In the genomic region with DNA sequence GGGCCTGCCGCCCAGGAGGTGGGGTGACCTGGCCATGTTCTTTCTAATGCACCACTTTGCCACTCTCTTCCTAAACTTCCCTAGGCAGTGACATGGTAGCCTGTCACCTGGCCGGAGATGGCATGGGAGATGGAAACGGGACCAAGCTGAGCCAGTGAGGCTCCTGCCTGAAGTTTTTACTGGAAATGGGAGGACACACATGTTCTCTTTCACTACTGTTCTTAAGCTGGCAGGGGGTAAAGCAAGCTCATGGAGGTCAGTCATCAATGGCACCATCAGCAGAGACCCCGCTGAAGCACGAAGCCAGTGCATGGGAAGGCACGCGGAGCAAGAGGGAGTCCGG, we compare ENCODE assay signal across 11 cellular contexts.
"Had no signal": no experiment of that assay in that cellular context is flagged by ENCODE, and none has a peak within 500 bp of the region (broad histone marks: within the 10 kb centered on the region; RNA-seq: fewer than 3 reads in every experiment).

No MANE protein-coding gene starts in this region.

- H3K9me3 Mint-ChIP-seq: activated T-helper 17 cell treated with anti-CD3 and anti-CD28 coated beads, Interleukin-2, amount 50 U/mL, for 72 hours; nephron; T-helper 2 cell treated with Interferon-gamma antibody and Interleukin-4, amounts not matched to agents 5 μg/mL and 100 μg/mL, for 36 hours had no signal

- DNase-seq: activated CD4-positive, alpha-beta T cell treated with anti-CD3 and anti-CD28 coated beads for 1 hour; activated CD4-positive, alpha-beta T cell treated with anti-CD3 and anti-CD28 coated beads, Interleukin-2, amount 50 U/mL, for 48 hours; activated naive CD4-positive, alpha-beta T cell treated with Interleukin-2 at 50 U/mL for 16 hours; aorta; kidney glomerular epithelial cell; stimulated activated CD4-positive, alpha-beta T cell treated with anti-CD3 and anti-CD28 coated beads, Interleukin-12 subunit alpha, Interleukin-12 subunit beta, amount 100 ng/mL, for 4 hours; stimulated activated CD4-positive, alpha-beta T cell treated with anti-CD3 and anti-CD28 coated beads, Interleukin-2, amount 100 ng/mL, for 24 hours had no signal

- H3K27ac Mint-ChIP-seq: activated T-helper 17 cell treated with anti-CD3 and anti-CD28 coated beads, Interleukin-2, amount 50 U/mL, for 72 hours; nephron; T-helper 2 cell treated with Interferon-gamma antibody and Interleukin-4, amounts not matched to agents 5 μg/mL and 100 μg/mL, for 36 hours had no signal

- ATAC-seq: activated T-helper 17 cell treated with anti-CD3 and anti-CD28 coated beads, Interleukin-2, amount 50 U/mL, for 72 hours; esophagus mucosa had no signal

- H3K27me3 Mint-ChIP-seq: activated T-helper 17 cell treated with anti-CD3 and anti-CD28 coated beads, Interleukin-2, amount 50 U/mL, for 72 hours had no signal

- H3K4me1 Mint-ChIP-seq: activated T-helper 17 cell treated with anti-CD3 and anti-CD28 coated beads, Interleukin-2, amount 50 U/mL, for 72 hours; nephron had no signal

- H3K4me3 Mint-ChIP-seq: activated T-helper 17 cell treated with anti-CD3 and anti-CD28 coated beads, Interleukin-2, amount 50 U/mL, for 72 hours; nephron; T-helper 2 cell treated with Interferon-gamma antibody and Interleukin-4, amounts not matched to agents 5 μg/mL and 100 μg/mL, for 36 hours had no signal
